ENCODE assay signal across 13 cellular contexts in the genomic region with DNA sequence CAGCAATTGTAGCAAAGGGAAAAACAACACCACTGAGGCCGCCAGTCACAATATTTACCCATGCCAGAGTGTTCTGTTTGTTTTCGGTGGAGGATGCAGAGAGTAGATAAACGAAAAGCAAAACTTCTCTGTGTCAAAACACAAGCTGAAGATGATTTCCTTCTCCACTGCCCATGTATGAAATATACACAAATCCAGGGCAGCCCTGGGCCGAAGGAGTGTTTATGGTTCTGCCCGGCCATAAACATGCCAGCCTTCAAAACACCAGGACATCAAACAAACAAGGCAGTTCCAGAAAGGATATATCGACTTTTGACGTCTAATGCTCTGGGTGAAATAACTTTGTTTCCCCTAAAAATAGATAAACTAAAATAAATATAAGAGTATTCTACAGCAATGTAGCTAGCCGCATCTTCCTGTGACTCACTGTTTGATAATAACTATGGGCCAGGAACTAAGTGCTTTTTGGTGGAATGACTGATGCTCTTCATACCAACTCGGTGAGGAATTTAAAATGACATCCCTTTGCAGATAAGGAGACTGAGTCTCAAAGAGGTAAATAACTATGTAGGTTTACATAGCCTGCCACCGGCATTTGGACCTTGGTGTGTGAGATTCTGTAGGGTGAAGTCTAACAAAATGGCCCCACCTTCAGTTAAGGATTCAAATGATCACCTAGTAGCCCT.
DNase-seq lines count a peak whose midpoint lies in the region; ATAC-seq, FAIRE-seq and TF ChIP-seq lines count a peak whose summit lies in the region.
"Had no signal": no experiment of that assay in that cellular context is flagged by ENCODE, and none has a peak within 500 bp of the region (broad histone marks: within the 10 kb centered on the region; RNA-seq: fewer than 3 reads in every experiment).

No MANE protein-coding gene starts in this region.

- H3K4me1 ChIP-seq in ascending aorta: peaks cover 0 to 29% of the 10 kb centered on the region in 2 donors

- no peaks in the 10 kb centered on the region for H3K27me3 Mint-ChIP-seq in progenitor cell of endocrine pancreas

- peak overlapping the region; percentile 100 for H3K27ac Mint-ChIP-seq in progenitor cell of endocrine pancreas

- POLR2A ChIA-PET in RWPE1 (lab: Yijun Ruan, JAX; ENCODE audit: low non-redundant PET): no interaction called here

- H3K27ac ChIP-seq in RWPE1 (no peak overlapping the region), ascending aorta (peak overlapping the region in 1 of 2 donors; percentile 74)

- TF ChIP-seq CTCF in RWPE1 (conservative IDR thresholded peaks at IDR 0.05; ENCODE audit: low read depth): no peak
- TF ChIP-seq CTCF in fibroblast of pulmonary artery (IDR thresholded peaks at IDR 0.05; ENCODE audit: low read length, missing control alignments): no peak
- TF ChIP-seq CTCF in progenitor cell of endocrine pancreas (IDR thresholded peaks at IDR 0.05; ENCODE audit: unreplicated experiment): no peak
- no peak for TF ChIP-seq CTCF in ascending aorta (IDR thresholded peaks at IDR 0.05)

- no peak for FAIRE-seq in GM12891 (lab: Jason Lieb, UNC)

- H3K27me3 ChIP-seq in ascending aorta: no peaks in the 10 kb centered on the region

- peak overlapping the region; percentile 24 for H3K4me3 Mint-ChIP-seq in progenitor cell of endocrine pancreas (ENCODE audit: low read depth)
- H3K4me3 Mint-ChIP-seq: neural crest cell had no signal

- no peaks in the 10 kb centered on the region for H3K9me3 Mint-ChIP-seq in progenitor cell of endocrine pancreas (ENCODE audit: low read depth)
- H3K9me3 Mint-ChIP-seq: neural crest cell had no signal

- TF ChIP-seq POLR2A in GM12891 (IDR thresholded peaks at IDR 0.05; ENCODE audit: low read depth, low read length): no peak

- no peaks in the 10 kb centered on the region for H3K36me3 ChIP-seq in ascending aorta

- no peaks in the 10 kb centered on the region for H3K9me3 ChIP-seq in ascending aorta

- H3K4me3 ChIP-seq in fibroblast of pulmonary artery (replicated peaks; ENCODE audit: low read depth, low read length) (no peak overlapping the region), ascending aorta (no peak overlapping the region)

- intact Hi-C loops in ascending aorta (cut with DNase I): loop anchor here (2.0 kb wide), 1 partner anchor 19 kb away; no protein-coding TSS in a partner anchor

- peaks cover 6% of the 10 kb centered on the region for H3K36me3 Mint-ChIP-seq in progenitor cell of endocrine pancreas (ENCODE audit: insufficient read depth)

- CTCF ChIA-PET in RWPE1 (lab: Yijun Ruan, JAX): interaction anchor here (0.5 kb wide), 1 partner anchor 173 kb away, joined by 3 read pairs; no protein-coding TSS in a partner anchor

- peaks cover 68% of the 10 kb centered on the region for H3K4me1 Mint-ChIP-seq in progenitor cell of endocrine pancreas (ENCODE audit: low read depth)

- DNase-seq in EL (peak; percentile 81), RWPE1 (ENCODE audit: low spot score) (peak; percentile 37), fibroblast of pulmonary artery (ENCODE audit: low read depth) (peak; percentile 56), progenitor cell of endocrine pancreas (ENCODE audit: low spot score, unreplicated experiment) (no peak), ascending aorta (ENCODE audit: low spot score in 2 of 2) (no peak), GM12891 (ENCODE audit: insufficient read length, low spot score) (no peak)
- DNase-seq: activated CD4-positive, alpha-beta T cell treated with anti-CD3 and anti-CD28 coated beads for 1 hour; activated gamma-delta T cell; stimulated activated CD4-positive, alpha-beta T cell treated with anti-CD3 and anti-CD28 coated beads, Interleukin-2, amount 100 ng/mL, for 24 hours had no signal

- no peak for ATAC-seq in HG02571 (IDR thresholded peaks at IDR 0.05; ENCODE audit: unreplicated experiment)
- no peak for ATAC-seq in HG03457 (IDR thresholded peaks at IDR 0.05; ENCODE audit: unreplicated experiment)
- ATAC-seq: Right ventricle myocardium inferior had no signal

TF ChIP-seq in GM12891, 5 proteins besides CTCF, POLR2A, EP300 and RAD21:
- TF ChIP-seq SPI1 (IDR thresholded peaks at IDR 0.05; ENCODE audit: low read depth, low read length): no peak
- TF ChIP-seq PAX5 (IDR thresholded peaks at IDR 0.05; ENCODE audit: insufficient read depth, low read length, severe bottlenecking): no peak
- no peak for TF ChIP-seq POU2F2 (IDR thresholded peaks at IDR 0.05; ENCODE audit: low read depth, low read length)
- TF ChIP-seq TAF1 (IDR thresholded peaks at IDR 0.05; ENCODE audit: low read depth, low read length): no peak
- TF ChIP-seq POLR2AphosphoS5 (IDR thresholded peaks at IDR 0.05; ENCODE audit: low read depth, low read length): no peak
TF ChIP-seq in GM12891: peak in this region for 0.

Comparison
In these comparisons a context has a peak if more than half of its experiments do, and no peak if none do; other contexts are left out.
1. DNase-seq: peak in EL (single experiment), RWPE1 (single experiment) and fibroblast of pulmonary artery (single experiment); none in progenitor cell of endocrine pancreas (single experiment), ascending aorta (0 of 2) and GM12891 (single experiment).